Comparison of ENCODE assay signal across 8 cellular contexts in genomic region chr4:95155759-95156451, GRCh38.
A peak's percentile ranks its signal among the peaks of the same experiment; 100 is the strongest.
DNase-seq lines count a peak whose midpoint lies in the region; ATAC-seq, FAIRE-seq and TF ChIP-seq lines count a peak whose summit lies in the region.

No MANE protein-coding gene starts in this region.

- peak; percentile 92 for FAIRE-seq in frontal cortex (lab: Jason Lieb, UNC)

- TF ChIP-seq CTCF in GM12873 (IDR thresholded peaks at IDR 0.05; ENCODE audit: insufficient read depth, low read depth, low read length, missing control alignments): peak; percentile 52

- peak overlapping the region; percentile 41 for H3K4me3 Mint-ChIP-seq in T-helper 1 cell treated with Interleukin-12 subunit alpha and Interleukin-12 subunit beta and Interleukin-4 antibody, amounts not matched to agents 30 μg/mL and 1 μg/mL, for 36 hours
- H3K4me3 Mint-ChIP-seq in stimulated activated naive CD8-positive, alpha-beta T cell treated with anti-CD3 and anti-CD28 coated beads, Interleukin-15, Interleukin-2, amounts not matched to agents 100 ng/mL and 50 ng/mL, for 24 hours: peak overlapping the region; percentile 2

- peaks cover 55% of the 10 kb centered on the region for H3K27me3 Mint-ChIP-seq in T-helper 1 cell treated with Interleukin-12 subunit alpha and Interleukin-12 subunit beta and Interleukin-4 antibody, amounts not matched to agents 30 μg/mL and 1 μg/mL, for 36 hours (ENCODE audit: low read depth)
- no peaks in the 10 kb centered on the region for H3K27me3 Mint-ChIP-seq in stimulated activated naive CD8-positive, alpha-beta T cell treated with anti-CD3 and anti-CD28 coated beads, Interleukin-15, Interleukin-2, amounts not matched to agents 100 ng/mL and 50 ng/mL, for 24 hours

- DNase-seq in AML-193 (lab: John Stamatoyannopoulos, UW): peak; percentile 1 to 29
- DNase-seq in frontal cortex (ENCODE audit: low spot score in 2 of 2): no peak
- no peak for DNase-seq in 8988T
- no peak for DNase-seq in HCEC 1CT

- no peaks in the 10 kb centered on the region for H3K9me3 Mint-ChIP-seq in T-helper 1 cell treated with Interleukin-12 subunit alpha and Interleukin-12 subunit beta and Interleukin-4 antibody, amounts not matched to agents 30 μg/mL and 1 μg/mL, for 36 hours
- no peaks in the 10 kb centered on the region for H3K9me3 Mint-ChIP-seq in stimulated activated naive CD8-positive, alpha-beta T cell treated with anti-CD3 and anti-CD28 coated beads, Interleukin-15, Interleukin-2, amounts not matched to agents 100 ng/mL and 50 ng/mL, for 24 hours

- ATAC-seq in HG03354 (IDR thresholded peaks at IDR 0.05; ENCODE audit: poor library complexity, severe bottlenecking, unreplicated experiment): peak; percentile 80

- H3K4me1 Mint-ChIP-seq in T-helper 1 cell treated with Interleukin-12 subunit alpha and Interleukin-12 subunit beta and Interleukin-4 antibody, amounts not matched to agents 30 μg/mL and 1 μg/mL, for 36 hours (ENCODE audit: low read depth): peaks cover 11% of the 10 kb centered on the region
- H3K4me1 Mint-ChIP-seq in stimulated activated naive CD8-positive, alpha-beta T cell treated with anti-CD3 and anti-CD28 coated beads, Interleukin-15, Interleukin-2, amounts not matched to agents 100 ng/mL and 50 ng/mL, for 24 hours (ENCODE audit: low read depth): peaks cover 12% of the 10 kb centered on the region

- no peaks in the 10 kb centered on the region for H3K36me3 Mint-ChIP-seq in T-helper 1 cell treated with Interleukin-12 subunit alpha and Interleukin-12 subunit beta and Interleukin-4 antibody, amounts not matched to agents 30 μg/mL and 1 μg/mL, for 36 hours (ENCODE audit: low read depth)
- no peaks in the 10 kb centered on the region for H3K36me3 Mint-ChIP-seq in stimulated activated naive CD8-positive, alpha-beta T cell treated with anti-CD3 and anti-CD28 coated beads, Interleukin-15, Interleukin-2, amounts not matched to agents 100 ng/mL and 50 ng/mL, for 24 hours (ENCODE audit: low read depth)

- H3K27ac Mint-ChIP-seq in T-helper 1 cell treated with Interleukin-12 subunit alpha and Interleukin-12 subunit beta and Interleukin-4 antibody, amounts not matched to agents 30 μg/mL and 1 μg/mL, for 36 hours: peak overlapping the region; percentile 22
- peak overlapping the region; percentile 66 for H3K27ac Mint-ChIP-seq in stimulated activated naive CD8-positive, alpha-beta T cell treated with anti-CD3 and anti-CD28 coated beads, Interleukin-15, Interleukin-2, amounts not matched to agents 100 ng/mL and 50 ng/mL, for 24 hours

Comparison
In these comparisons a context has a peak if more than half of its experiments do, and no peak if none do; other contexts are left out.
1. DNase-seq: peak in AML-193 (2 of 2); none in frontal cortex (0 of 2), 8988T (single experiment) and HCEC 1CT (single experiment).